Comparison of ENCODE assay signal across 1 cellular context in the genomic region with DNA sequence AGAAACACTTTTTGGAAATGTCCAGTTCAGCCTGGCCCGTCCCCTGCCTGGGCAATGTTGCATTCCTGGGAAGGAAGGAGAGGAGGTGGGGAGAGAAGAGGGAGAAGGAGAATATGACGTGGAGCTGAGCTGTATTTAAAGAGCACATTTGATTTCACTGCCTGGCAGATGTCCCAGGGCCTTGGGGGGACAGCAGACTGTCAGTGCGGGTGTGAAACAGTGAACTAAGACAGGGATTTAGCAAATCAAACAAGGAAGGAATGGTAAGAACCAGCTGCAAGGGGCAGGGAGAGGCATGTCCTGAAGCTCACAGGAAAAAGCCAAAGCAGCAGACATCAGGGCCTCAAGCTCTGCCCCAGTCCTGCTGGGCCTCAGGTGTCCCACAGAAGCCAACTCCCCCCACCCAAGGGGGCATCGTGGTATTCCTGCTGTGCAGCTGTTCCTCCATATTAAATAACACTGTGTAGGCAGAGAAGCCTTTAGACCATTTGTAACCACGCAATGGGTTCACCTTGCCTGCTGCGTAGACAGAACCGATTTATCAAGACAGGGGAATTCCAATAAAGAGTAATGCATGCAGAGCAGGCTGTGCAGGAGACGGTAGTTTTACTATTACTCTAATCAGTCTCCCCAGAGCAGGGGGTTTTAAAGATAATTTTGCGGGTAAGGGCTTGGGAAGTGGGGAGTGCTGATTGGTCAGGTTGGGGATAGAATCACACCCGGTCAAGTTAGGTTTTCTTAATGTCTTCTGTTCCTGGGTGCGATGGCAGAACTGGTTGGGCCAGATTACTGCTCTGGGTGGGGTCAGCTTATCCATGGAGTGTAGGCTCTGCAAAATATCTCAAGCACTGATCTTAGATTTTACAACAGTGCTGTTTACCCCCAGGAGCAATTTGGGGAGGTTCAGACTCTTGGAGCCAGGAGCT.
TF ChIP-seq lines count a peak whose summit lies in the region.

No MANE protein-coding gene starts in this region.

TF ChIP-seq in HCT116, 20 proteins besides CTCF, POLR2A, EP300 and RAD21 (continued from another document):
- TF ChIP-seq SP1 (IDR thresholded peaks at IDR 0.05; ENCODE audit: low read depth) = peak; percentile 70
TF ChIP-seq in HCT116: peak in this region for 3.
